1 cellular context compared by ENCODE assay signal in the genomic region with DNA sequence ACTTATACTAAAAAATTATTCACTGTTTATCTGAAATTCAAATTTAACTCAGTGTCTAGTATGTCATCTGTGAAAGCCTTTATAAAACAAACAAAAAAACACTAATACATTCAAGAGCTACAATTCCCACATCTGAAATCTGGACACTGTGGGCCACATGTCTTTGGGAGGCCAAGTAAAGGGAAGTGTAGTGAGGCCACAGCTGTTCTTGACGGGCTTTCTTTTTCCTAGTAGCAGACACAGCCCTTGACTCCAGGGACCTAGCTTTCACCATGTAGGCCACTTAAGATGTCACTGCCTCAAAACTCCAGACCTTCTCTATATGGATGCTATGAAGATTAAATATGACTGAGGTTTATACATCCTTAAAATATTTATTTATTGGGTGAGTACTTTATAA.
TF ChIP-seq lines count a peak whose summit lies in the region.

No MANE protein-coding gene starts in this region.

TF ChIP-seq in IMR-90, 13 proteins besides CTCF, POLR2A, EP300 and RAD21:
- no peak for TF ChIP-seq CEBPB (IDR thresholded peaks at IDR 0.05; ENCODE audit: low read depth, low read length)
- no peak for TF ChIP-seq MAZ (IDR thresholded peaks at IDR 0.05; ENCODE audit: borderline replicate concordance, low read depth, low read length)
- TF ChIP-seq MXI1 (IDR thresholded peaks at IDR 0.05; ENCODE audit: borderline replicate concordance, low read depth, low read length), result no peak
- TF ChIP-seq, protein P1, sequence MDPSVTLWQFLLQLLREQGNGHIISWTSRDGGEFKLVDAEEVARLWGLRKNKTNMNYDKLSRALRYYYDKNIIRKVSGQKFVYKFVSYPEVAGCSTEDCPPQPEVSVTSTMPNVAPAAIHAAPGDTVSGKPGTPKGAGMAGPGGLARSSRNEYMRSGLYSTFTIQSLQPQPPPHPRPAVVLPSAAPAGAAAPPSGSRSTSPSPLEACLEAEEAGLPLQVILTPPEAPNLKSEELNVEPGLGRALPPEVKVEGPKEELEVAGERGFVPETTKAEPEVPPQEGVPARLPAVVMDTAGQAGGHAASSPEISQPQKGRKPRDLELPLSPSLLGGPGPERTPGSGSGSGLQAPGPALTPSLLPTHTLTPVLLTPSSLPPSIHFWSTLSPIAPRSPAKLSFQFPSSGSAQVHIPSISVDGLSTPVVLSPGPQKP (IDR thresholded peaks at IDR 0.05; ENCODE audit: borderline replicate concordance, low read depth, low read length), result no peak
- TF ChIP-seq NFE2L2 (IDR thresholded peaks at IDR 0.05; ENCODE audit: low read depth, low read length), result no peak
- TF ChIP-seq, protein P2, sequence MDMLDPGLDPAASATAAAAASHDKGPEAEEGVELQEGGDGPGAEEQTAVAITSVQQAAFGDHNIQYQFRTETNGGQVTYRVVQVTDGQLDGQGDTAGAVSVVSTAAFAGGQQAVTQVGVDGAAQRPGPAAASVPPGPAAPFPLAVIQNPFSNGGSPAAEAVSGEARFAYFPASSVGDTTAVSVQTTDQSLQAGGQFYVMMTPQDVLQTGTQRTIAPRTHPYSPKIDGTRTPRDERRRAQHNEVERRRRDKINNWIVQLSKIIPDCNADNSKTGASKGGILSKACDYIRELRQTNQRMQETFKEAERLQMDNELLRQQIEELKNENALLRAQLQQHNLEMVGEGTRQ (IDR thresholded peaks at IDR 0.05; ENCODE audit: low read depth, low read length), result no peak
- no peak for TF ChIP-seq CHD1 (IDR thresholded peaks at IDR 0.05; ENCODE audit: low read depth, low read length)
- no peak for TF ChIP-seq SMC3 (IDR thresholded peaks at IDR 0.05; ENCODE audit: low read depth, low read length)
- no peak for TF ChIP-seq RFX5 (IDR thresholded peaks at IDR 0.05; ENCODE audit: low read depth, low read length)
- TF ChIP-seq MAFK (IDR thresholded peaks at IDR 0.05; ENCODE audit: low read depth, low read length), result no peak
- no peak for TF ChIP-seq RCOR1 (IDR thresholded peaks at IDR 0.05; ENCODE audit: insufficient replicate concordance, low read length)
- TF ChIP-seq BHLHE40 (IDR thresholded peaks at IDR 0.05; ENCODE audit: low read depth, low read length), result no peak
- TF ChIP-seq FOS (IDR thresholded peaks at IDR 0.05; ENCODE audit: low read depth, low read length), result no peak
TF ChIP-seq in IMR-90: peak in this region for 0.
